Comparison of ENCODE assay signal across 25 cellular contexts in genomic region chr17:67568961-67569360, GRCh38.
DNase-seq lines count a peak whose midpoint lies in the region; ATAC-seq, FAIRE-seq and TF ChIP-seq lines count a peak whose summit lies in the region.
"Had no signal": no experiment of that assay in that cellular context is flagged by ENCODE, and none has a peak within 500 bp of the region (broad histone marks: within the 10 kb centered on the region; RNA-seq: fewer than 3 reads in every experiment).

No MANE protein-coding gene starts in this region.

- intact Hi-C loops in sigmoid colon (cut with DNase I) = no loop called here
- intact Hi-C loops in colonic mucosa (cut with DNase I) = no loop called here
- intact Hi-C loops in vagina (cut with DNase I) = no loop called here

- peak; percentile 56 for ATAC-seq in HG03354 (IDR thresholded peaks at IDR 0.05; ENCODE audit: poor library complexity, severe bottlenecking, unreplicated experiment)
- ATAC-seq: activated CD4-positive, alpha-beta T cell treated with anti-CD3 and anti-CD28 coated beads for 36 hours; activated T-helper 17 cell treated with anti-CD3 and anti-CD28 coated beads, Interleukin-2, amount 50 U/mL, for 72 hours; HCT116; lower lobe of right lung had no signal

- DNase-seq in GM12892 (ENCODE audit: insufficient read length) (no peak), endodermal cell (peak; percentile 20), sigmoid colon (peak; percentile 6), colonic mucosa (no peak), vagina (ENCODE audit: extremely low spot score in 2 of 2) (no peak), NCI-H510A (lab: John Stamatoyannopoulos, UW) (no peak)
- DNase-seq: activated CD4-positive, alpha-beta T cell treated with anti-CD3 and anti-CD28 coated beads for 36 hours; brain microvascular endothelial cell; CD8-positive, alpha-beta memory T cell; foreskin fibroblast; hypothalamus; kidney; lower lobe of right lung; MG63; NCI-H1694; NCI-H774; OCI-M1; right lobe of liver; SHP77; SW 1271; testis had no signal

- TF ChIP-seq POLR2A in GM12892 (IDR thresholded peaks at IDR 0.05; ENCODE audit: low read depth, low read length) = no peak
- TF ChIP-seq POLR2A in sigmoid colon (IDR thresholded peaks at IDR 0.05) = no peak
- TF ChIP-seq POLR2A in vagina (IDR thresholded peaks at IDR 0.05) = no peak

- H3K36me3 ChIP-seq in endodermal cell (ENCODE audit: control insufficient read depth, insufficient read depth, low read length) (peaks cover 4% of the 10 kb centered on the region), sigmoid colon (no peaks in the 10 kb centered on the region), colonic mucosa (no peaks in the 10 kb centered on the region), vagina (no peaks in the 10 kb centered on the region)
- H3K36me3 ChIP-seq: brain microvascular endothelial cell, lower lobe of right lung, MG63, right lobe of liver had no signal

- no peaks in the 10 kb centered on the region for H3K4me1 ChIP-seq in endodermal cell (ENCODE audit: control insufficient read depth, insufficient read depth, low read length)
- H3K4me1 ChIP-seq in sigmoid colon = no peaks in the 10 kb centered on the region
- H3K4me1 ChIP-seq in colonic mucosa = no peaks in the 10 kb centered on the region
- H3K4me1 ChIP-seq in vagina = no peaks in the 10 kb centered on the region
- H3K4me1 ChIP-seq: lower lobe of right lung, right lobe of liver, testis had no signal

- WGBS in endodermal cell (ENCODE audit: insufficient coverage in 1 of 2, insufficient read length in 1 of 2), 2 experiments = 91 to 92% methylated on average over 5 to 6 of the region's 6 CpGs
- 70 to 75% methylated on average over 6 of the region's 6 CpGs for WGBS in sigmoid colon, 2 donors

- TF ChIP-seq EP300 in sigmoid colon (IDR thresholded peaks at IDR 0.05) = no peak

- TF ChIP-seq CTCF in endodermal cell (conservative IDR thresholded peaks at IDR 0.05) (no peak), sigmoid colon (IDR thresholded peaks at IDR 0.05) (no peak), colonic mucosa (IDR thresholded peaks at IDR 0.05) (no peak), vagina (IDR thresholded peaks at IDR 0.05) (no peak)

- H3K27me3 ChIP-seq in endodermal cell (ENCODE audit: control insufficient read depth, insufficient read depth, low read length, poor library complexity, severe bottlenecking) (no peaks in the 10 kb centered on the region), sigmoid colon (no peaks in the 10 kb centered on the region), colonic mucosa (no peaks in the 10 kb centered on the region), vagina (no peaks in the 10 kb centered on the region)
- H3K27me3 ChIP-seq: brain microvascular endothelial cell, right lobe of liver, testis had no signal

- no peak overlapping the region for H3K4me3 ChIP-seq in endodermal cell (ENCODE audit: low read length)
- H3K4me3 ChIP-seq in sigmoid colon = no peak overlapping the region
- H3K4me3 ChIP-seq in colonic mucosa = no peak overlapping the region
- H3K4me3 ChIP-seq in vagina = no peak overlapping the region
- H3K4me3 ChIP-seq: lower lobe of right lung, MG63, right lobe of liver, testis had no signal

- peaks cover 4% of the 10 kb centered on the region for H3K9me3 Mint-ChIP-seq in endodermal cell
- H3K9me3 Mint-ChIP-seq: activated T-helper 17 cell treated with anti-CD3 and anti-CD28 coated beads, Interleukin-2, amount 50 U/mL, for 72 hours; CD8-positive, alpha-beta memory T cell had no signal

- H3K9me3 ChIP-seq in endodermal cell (ENCODE audit: control insufficient read depth, low read length) (peaks cover 16% of the 10 kb centered on the region), sigmoid colon (no peaks in the 10 kb centered on the region), colonic mucosa (no peaks in the 10 kb centered on the region), vagina (no peaks in the 10 kb centered on the region)
- H3K9me3 ChIP-seq: lower lobe of right lung, right lobe of liver, testis had no signal

- no peaks in the 10 kb centered on the region for H3K4me1 Mint-ChIP-seq in endodermal cell

- no peak overlapping the region for H3K27ac ChIP-seq in endodermal cell (ENCODE audit: low read depth, low read length)
- H3K27ac ChIP-seq in sigmoid colon = no peak overlapping the region
- H3K27ac ChIP-seq in colonic mucosa = no peak overlapping the region
- no peak overlapping the region for H3K27ac ChIP-seq in vagina
- H3K27ac ChIP-seq: brain microvascular endothelial cell, lower lobe of right lung, right lobe of liver, testis had no signal

- H3K9ac ChIP-seq in endodermal cell (ENCODE audit: extremely low read depth, low read length, poor library complexity, severe bottlenecking) = no peak overlapping the region
- no peak overlapping the region for H3K9ac ChIP-seq in colonic mucosa (ENCODE audit: low read depth in 2 of 2, low read length in 2 of 2)

- H3K27me3 Mint-ChIP-seq in endodermal cell (ENCODE audit: insufficient read depth) = no peaks in the 10 kb centered on the region
- H3K27me3 Mint-ChIP-seq: activated CD4-positive, alpha-beta T cell treated with anti-CD3 and anti-CD28 coated beads for 36 hours; activated T-helper 17 cell treated with anti-CD3 and anti-CD28 coated beads, Interleukin-2, amount 50 U/mL, for 72 hours had no signal

- H3K27ac Mint-ChIP-seq in endodermal cell = no peak overlapping the region
- H3K27ac Mint-ChIP-seq: activated CD4-positive, alpha-beta T cell treated with anti-CD3 and anti-CD28 coated beads for 36 hours had no signal

- FAIRE-seq in GM12892 (lab: Jason Lieb, UNC) = peak; percentile 84
- FAIRE-seq: kidney, TTC549 had no signal

- no peak overlapping the region for H3K4me3 Mint-ChIP-seq in endodermal cell
- H3K4me3 Mint-ChIP-seq: activated CD4-positive, alpha-beta T cell treated with anti-CD3 and anti-CD28 coated beads for 36 hours; activated T-helper 17 cell treated with anti-CD3 and anti-CD28 coated beads, Interleukin-2, amount 50 U/mL, for 72 hours; CD8-positive, alpha-beta memory T cell had no signal

- peaks cover 38% of the 10 kb centered on the region for H3K36me3 Mint-ChIP-seq in endodermal cell (ENCODE audit: low read depth)

Comparison
In these comparisons a context has a peak if more than half of its experiments do, and no peak if none do; other contexts are left out.
1. DNase-seq: peak in endodermal cell (single experiment) and sigmoid colon (single experiment); none in GM12892 (single experiment), colonic mucosa (single experiment), vagina (0 of 2) and NCI-H510A (single experiment).